ENCODE assay signal across 24 cellular contexts in genomic region chr17:8868092-8868491, GRCh38. TPM values are rescaled to one million over a fixed set of nuclear protein-coding genes. Genes with fewer than 3 reads are reported as not detected.
DNase-seq lines count a peak whose midpoint lies in the region; ATAC-seq, FAIRE-seq and TF ChIP-seq lines count a peak whose summit lies in the region.
"Had no signal": no experiment of that assay in that cellular context is flagged by ENCODE, and none has a peak within 500 bp of the region (broad histone marks: within the 10 kb centered on the region; RNA-seq: fewer than 3 reads in every experiment).

No MANE protein-coding gene starts in this region.

- no peak for TF ChIP-seq POLR2A in GM12878 (IDR thresholded peaks at IDR 0.05; ENCODE audit: low read depth, low read length)

- RAD21 ChIA-PET in GM12878 (lab: Charles Lee; ENCODE audit: unreplicated experiment), result interaction anchor here (0.9 to 7.2 kb wide), 15 partner anchors 8 to 134 kb away, joined by 3 to 115 read pairs (median 5); no protein-coding TSS in a partner anchor

- H3K79me2 ChIP-seq in GM12878 (ENCODE audit: control insufficient read depth, insufficient read depth, low read length), result peaks cover 53% of the 10 kb centered on the region
- H3K79me2 ChIP-seq in SK-N-SH (ENCODE audit: insufficient read depth), result no peaks in the 10 kb centered on the region

- no peak for FAIRE-seq in GM12878 (lab: Jason Lieb, UNC)
- FAIRE-seq: D721Med, G401.6, kidney, pancreas had no signal

- no peak for TF ChIP-seq CTCF in HEK293 (tag by site-specific recombination; IDR thresholded peaks at IDR 0.05)
- TF ChIP-seq CTCF in GM12878 (IDR thresholded peaks at IDR 0.05 in 2 of 3, conservative IDR thresholded peaks at IDR 0.05 in 1 of 3; ENCODE audit: control insufficient read depth in 2 of 3, extremely low read depth in 1 of 3, insufficient read depth in 1 of 3, low read depth in 3 of 3, low read length in 3 of 3), result no peak
- TF ChIP-seq CTCF in SK-N-SH (IDR thresholded peaks at IDR 0.05), result no peak

- H3K27ac ChIP-seq in HEK293 (ENCODE audit: extremely low read depth, low read depth, low read length) (no peak overlapping the region), GM12878 (ENCODE audit: control insufficient read depth, insufficient read depth) (peak overlapping the region; percentile 88), SK-N-SH (ENCODE audit: low read depth in 2 of 2, low read length in 1 of 2) (no peak overlapping the region)
- H3K27ac ChIP-seq: brain microvascular endothelial cell, epithelial cell of prostate, pancreas, sigmoid colon, upper lobe of right lung had no signal

- peak overlapping the region; percentile 77 for H3K27ac Mint-ChIP-seq in stimulated activated naive B cell treated with anti-CD40 and anti-IgM and Interleukin-4, amounts not matched to agents 10 μg/mL and 1 μg/mL and 100 μg/mL, for 72 hours
- H3K27ac Mint-ChIP-seq: HFFc6 had no signal

- ATAC-seq in left ventricle myocardium superior, result no peak
- ATAC-seq in GM12878, result no peak
- no peak for ATAC-seq in stimulated activated naive B cell treated with anti-CD40 and anti-IgM and Interleukin-4, amounts not matched to agents 10 μg/mL and 1 μg/mL and 100 μg/mL, for 72 hours (replicated peaks)
- ATAC-seq in SK-N-SH treated with all-trans-retinoic acid at 6 μM for 48 hours, result no peak

- no peaks in the 10 kb centered on the region for H3K36me3 ChIP-seq in HEK293 (ENCODE audit: control insufficient read depth in 2 of 2, insufficient read depth in 1 of 2, low read length in 2 of 2)
- peaks cover 0 to 6% of the 10 kb centered on the region in 2 experiments; a peak in 2 of 4 replicates for H3K36me3 ChIP-seq in GM12878 (ENCODE audit: control insufficient read depth in 2 of 2, insufficient read depth in 2 of 2, low read length in 1 of 2)
- H3K36me3 ChIP-seq in SK-N-SH (replicated peaks in 1 of 2; ENCODE audit: control insufficient read depth in 1 of 2, insufficient read depth in 2 of 2, low read length in 1 of 2), result no peaks in the 10 kb centered on the region
- H3K36me3 ChIP-seq: brain microvascular endothelial cell, pancreas, sigmoid colon, upper lobe of right lung had no signal

- H4K20me1 ChIP-seq in GM12878 (ENCODE audit: control insufficient read depth, insufficient read depth) (no peaks in the 10 kb centered on the region), SK-N-SH (ENCODE audit: insufficient read depth) (no peaks in the 10 kb centered on the region)

- no peak overlapping the region for H3K4me3 ChIP-seq in HEK293 (ENCODE audit: low read depth, low read length)
- peak overlapping the region; percentile 99 for H3K4me3 ChIP-seq in GM12878
- no peak overlapping the region for H3K4me3 ChIP-seq in SK-N-SH (ENCODE audit: low read depth in 2 of 2, low read length in 1 of 2)

- TF ChIP-seq RAD21 in GM12878 (IDR thresholded peaks at IDR 0.05; ENCODE audit: insufficient read depth, low read depth, low read length), result no peak
- no peak for TF ChIP-seq RAD21 in SK-N-SH (IDR thresholded peaks at IDR 0.05; ENCODE audit: low read length)

- POLR2A ChIA-PET in HEK293 (lab: Yijun Ruan, JAX) (no interaction called here), GM12878 (lab: Charles Lee) (interaction anchor here (0.7 to 4.7 kb wide), 17 partner anchors 8 to 96 kb away, joined by 3 to 45 read pairs (median 6); no protein-coding TSS in a partner anchor), SK-N-SH (lab: Yijun Ruan, JAX) (no interaction called here)

- H3K9ac ChIP-seq in GM12878 (ENCODE audit: control insufficient read depth, insufficient read depth, low read length), result peak overlapping the region; percentile 92; the same call in 1 of the 2 replicates
- H3K9ac ChIP-seq in SK-N-SH, result no peak overlapping the region

- no peaks in the 10 kb centered on the region for H3K9me3 ChIP-seq in HEK293 (ENCODE audit: control insufficient read depth, insufficient read depth, low read depth, low read length)
- H3K9me3 ChIP-seq in GM12878 (replicated peaks; ENCODE audit: control insufficient read depth, insufficient read depth, low read length), result no peaks in the 10 kb centered on the region; the same call in 2 of the 3 replicates
- no peaks in the 10 kb centered on the region for H3K9me3 ChIP-seq in SK-N-SH
- H3K9me3 ChIP-seq: pancreas, sigmoid colon, upper lobe of right lung had no signal

- intact Hi-C loops in cardiac septum (cut with DNase I) (no loop called here), left ventricle myocardium superior (cut with micrococcal nuclease) (no loop called here), GM12878 (cut with micrococcal nuclease; ENCODE audit: unreplicated experiment) (no loop called here)

- H3K36me3 Mint-ChIP-seq in stimulated activated naive B cell treated with anti-CD40 and anti-IgM and Interleukin-4, amounts not matched to agents 10 μg/mL and 1 μg/mL and 100 μg/mL, for 72 hours, result peaks cover 3% of the 10 kb centered on the region in 2 donors

- in situ Hi-C loops in GM12878 (cut with MboI), result no loop called here

- H3K27me3 Mint-ChIP-seq in stimulated activated naive B cell treated with anti-CD40 and anti-IgM and Interleukin-4, amounts not matched to agents 10 μg/mL and 1 μg/mL and 100 μg/mL, for 72 hours, result peaks cover 27 to 29% of the 10 kb centered on the region in 2 donors

- H3K4me3 Mint-ChIP-seq in stimulated activated naive B cell treated with anti-CD40 and anti-IgM and Interleukin-4, amounts not matched to agents 10 μg/mL and 1 μg/mL and 100 μg/mL, for 72 hours, result peak overlapping the region in 1 of 2 donors; percentile 5
- H3K4me3 Mint-ChIP-seq: HFFc6 had no signal

- no peaks in the 10 kb centered on the region for H3K9me3 Mint-ChIP-seq in stimulated activated naive B cell treated with anti-CD40 and anti-IgM and Interleukin-4, amounts not matched to agents 10 μg/mL and 1 μg/mL and 100 μg/mL, for 72 hours

- CTCF ChIA-PET in HEK293 (lab: Yijun Ruan, JAX), result interaction anchor here (0.6 kb wide), 1 partner anchor 9 kb away, joined by 3 read pairs; no protein-coding TSS in a partner anchor
- CTCF ChIA-PET in GM12878 (lab: Yijun Ruan, JAX), result interaction anchor here (0.7 to 7.9 kb wide), 13 partner anchors 8 to 130 kb away, joined by 3 to 100 read pairs (median 3); no protein-coding TSS in a partner anchor
- CTCF ChIA-PET in SK-N-SH (lab: Yijun Ruan, JAX), result no interaction called here

- no peaks in the 10 kb centered on the region for H3K4me1 ChIP-seq in HEK293 (ENCODE audit: control insufficient read depth, insufficient read depth, low read length)
- H3K4me1 ChIP-seq in GM12878 (ENCODE audit: control insufficient read depth, insufficient read depth, low read length), result peaks cover 28% of the 10 kb centered on the region
- no peaks in the 10 kb centered on the region for H3K4me1 ChIP-seq in SK-N-SH (ENCODE audit: control insufficient read depth in 1 of 2, insufficient read depth in 2 of 2, low read depth in 1 of 2, low read length in 1 of 2)
- H3K4me1 ChIP-seq: pancreas, sigmoid colon, upper lobe of right lung had no signal

- TF ChIP-seq EP300 in GM12878 (IDR thresholded peaks at IDR 0.05; ENCODE audit: borderline replicate concordance in 1 of 2, control insufficient read depth in 1 of 2, low read depth in 2 of 2, low read length in 2 of 2) (no peak), SK-N-SH (IDR thresholded peaks at IDR 0.05; ENCODE audit: borderline replicate concordance in 1 of 2, low read depth in 1 of 2, low read length in 1 of 2) (no peak)

- H3K27me3 ChIP-seq in GM12878 (replicated peaks in 1 of 2; ENCODE audit: control insufficient read depth in 2 of 2, insufficient read depth in 2 of 2, low read length in 1 of 2), result no peaks in the 10 kb centered on the region
- peaks cover 75% of the 10 kb centered on the region for H3K27me3 ChIP-seq in SK-N-SH (ENCODE audit: insufficient read depth)
- H3K27me3 ChIP-seq: pancreas had no signal

- SMC1A ChIA-PET in GM12878 (lab: Charles Lee; ENCODE audit: uncharacterized antibody, unreplicated experiment), result interaction anchor here (0.7 to 10.6 kb wide), 20 partner anchors 9 to 130 kb away, joined by 3 to 132 read pairs (median 4); no protein-coding TSS in a partner anchor

- no peaks in the 10 kb centered on the region for H3K9me2 ChIP-seq in SK-N-SH

- peak; percentile 1 for DNase-seq in cardiac septum (ENCODE audit: low spot score)
- DNase-seq in left ventricle myocardium superior, result no peak
- DNase-seq in GM12878 (ENCODE audit: low read depth, low spot score), result no peak
- no peak for DNase-seq in stimulated activated naive B cell treated with anti-CD40 and anti-IgM and Interleukin-4, amounts not matched to agents 10 μg/mL and 1 μg/mL and 100 μg/mL, for 72 hours
- no peak for DNase-seq in SK-N-SH
- no peak for DNase-seq in stimulated activated CD4-positive, alpha-beta T cell treated with anti-CD3 and anti-CD28 coated beads, Interleukin-4, amount 100 ng/mL, for 24 hours
- DNase-seq: brain microvascular endothelial cell, dermis blood vessel endothelial cell, foreskin fibroblast, HFFc6, kidney, mammary epithelial cell, MM.1S, NCI-H1436 treated with DMSO at 0.1 percent for 48 hours, NCI-H526 treated with DMSO at 0.1 percent for 48 hours, pancreas, sigmoid colon, upper lobe of right lung had no signal

- H3K4me2 ChIP-seq in GM12878 (ENCODE audit: control insufficient read depth, insufficient read depth) (peak overlapping the region; percentile 81), SK-N-SH (no peak overlapping the region)

- H2AFZ ChIP-seq in GM12878 (ENCODE audit: control insufficient read depth, low read depth, low read length) (no peak overlapping the region), SK-N-SH (ENCODE audit: low read depth) (no peak overlapping the region)

- H3K4me1 Mint-ChIP-seq in stimulated activated naive B cell treated with anti-CD40 and anti-IgM and Interleukin-4, amounts not matched to agents 10 μg/mL and 1 μg/mL and 100 μg/mL, for 72 hours, result peaks cover 27 to 35% of the 10 kb centered on the region in 2 donors

- no peaks in the 10 kb centered on the region for H3F3A ChIP-seq in SK-N-SH (replicated peaks; ENCODE audit: insufficient read depth)

- TSS peak; percentile 59 for BruUV-seq in GM12878 (replicated peaks; lab: Mats Ljungman, UMichigan)

- 55% methylated on average over 1 of the region's 1 CpG for WGBS in GM12878 (ENCODE audit: insufficient coverage, insufficient replicate concordance, low lambda C conversion rate, missing lambda C conversion rate)
- 29% methylated on average over 1 of the region's 1 CpG for WGBS in SK-N-SH (ENCODE audit: low lambda C conversion rate)

RNA-seq across cellular contexts. Expression of gene PIK3R6, which starts 0.6 kb away (rescaled TPM):
- total RNA-seq in cardiac septum (1.00 TPM), left ventricle myocardium superior (1.4 TPM), GM12878 (2014; rRNA removed) (40.3 and 44.7 TPM in 2 replicates), GM12878 (2014; rRNA removed; fragmentation: Illumina TruSeq; extraction: Trizol) (26.4 and 27.9 TPM in 2 replicates), GM12878 (2021) (76.7 and 81.7 TPM in 2 replicates)
- total RNA-seq in GM12878 (2013; cell fraction: nucleolus; rRNA removed), result 293 and 314 TPM in 2 replicates
- polyA plus RNA-seq in GM12878 (2011; ENCODE audit: low read depth), result 68.9 TPM
- polyA plus RNA-seq in GM12878 (2011; rRNA removed) (73.5 and 146 TPM in 2 replicates), GM12878 (2014; fragmentation: Illumina TruSeq; extraction: Trizol) (31.6 and 54.7 TPM in 2 replicates), GM12878 (2014; fragmentation: Nextera tagmentation; extraction: Ambion mirVana) (1 to 10 TPM; 6.7 to 7.4 TPM), GM12878 (2014; rRNA removed) (86.5 and 99.8 TPM in 2 replicates), GM12878 (2016; fragmentation: Nextera tagmentation; extraction: Ambion mirVana) (100 to 1,000 TPM; 103 to 109 TPM), SK-N-SH (2012; rRNA removed) (0.03 and 0.06 TPM in 2 replicates)
- polyA plus RNA-seq in GM12878 (2011; cell fraction: cytosol; rRNA removed), result 164 and 182 TPM in 2 replicates
- polyA plus RNA-seq in GM12878 (2011; cell fraction: nucleus; rRNA removed), result 666 and 871 TPM in 2 replicates
- polyA plus RNA-seq in GM12878 (2012), result 144 and 184 TPM in 2 replicates
- 99.0 and 156 TPM in 2 replicates for polyA minus RNA-seq in GM12878 (2011; rRNA and poly(A)+ RNA removed)
- 50.8 and 58.4 TPM in 2 replicates for polyA minus RNA-seq in GM12878 (2011; cell fraction: cytosol; rRNA and poly(A)+ RNA removed)
- polyA minus RNA-seq in GM12878 (2011; cell fraction: nucleus; rRNA and poly(A)+ RNA removed), result 143 and 160 TPM in 2 replicates
- polyA plus RNA-seq in SK-N-SH (2012; cell fraction: cytosol; rRNA removed), result 0.03 TPM in 1 of 2 replicates, not detected in the other
- polyA plus RNA-seq in SK-N-SH (2012; cell fraction: nucleus; rRNA removed), result 0.08 and 0.27 TPM in 2 replicates
- total RNA-seq: dermis blood vessel endothelial cell, HFFc6, myocyte had no signal

Comparison
In these comparisons a context has a peak if more than half of its experiments do, and no peak if none do; other contexts are left out.
1. RNA of gene PIK3R6, which starts 0.6 kb away (total RNA-seq): 26.4 to 314 TPM in GM12878; 1.4 TPM in left ventricle myocardium superior (single experiment) and 1.00 TPM in cardiac septum (single experiment); every median in the first group is over 10 times any median in the second.